18 cellular contexts compared by ENCODE assay signal in the genomic region with DNA sequence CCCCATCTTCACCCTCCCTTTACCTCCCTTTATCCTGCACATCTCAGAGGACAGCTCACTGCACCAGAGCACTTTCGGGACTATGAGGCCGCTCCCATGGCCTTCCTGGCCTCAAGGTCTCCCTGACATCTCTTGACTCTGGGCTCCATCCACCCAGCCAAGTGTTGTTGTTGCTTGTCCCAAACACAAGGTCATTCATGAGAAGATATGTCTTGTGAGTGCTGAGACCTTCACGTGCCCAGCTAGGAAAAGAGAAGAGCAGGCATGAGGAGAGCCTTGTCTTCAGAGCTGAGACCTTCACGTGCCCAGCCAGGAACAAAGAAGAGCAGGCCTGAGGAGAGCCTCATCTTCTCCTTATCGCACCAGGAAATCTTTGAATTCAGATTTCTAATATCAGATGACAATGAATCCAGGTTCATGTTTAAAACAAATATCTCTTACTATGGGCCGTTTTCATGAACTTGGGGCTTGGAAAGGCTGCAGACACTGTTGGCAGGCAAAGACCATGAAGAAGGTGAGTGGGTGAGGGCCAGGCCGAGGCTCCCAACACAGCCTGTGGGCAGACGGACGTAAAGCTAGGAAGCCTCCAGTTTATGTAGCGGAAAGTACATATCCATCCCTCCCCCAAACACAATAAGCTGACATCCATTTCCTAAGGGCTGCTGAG.
DNase-seq lines count a peak whose midpoint lies in the region; ATAC-seq and TF ChIP-seq lines count a peak whose summit lies in the region.
"Had no signal": no experiment of that assay in that cellular context is flagged by ENCODE, and none has a peak within 500 bp of the region (broad histone marks: within the 10 kb centered on the region; RNA-seq: fewer than 3 reads in every experiment).

No MANE protein-coding gene starts in this region.

- peak overlapping the region in 1 of 7 donors; percentile 37 for H3K27ac Mint-ChIP-seq in CD14-positive monocyte
- H3K27ac Mint-ChIP-seq: CD4-positive, alpha-beta memory T cell had no signal

- ATAC-seq in lower lobe of right lung, result no peak
- ATAC-seq in sciatic nerve, result no peak
- ATAC-seq in HG03108 (IDR thresholded peaks at IDR 0.05; ENCODE audit: unreplicated experiment), result no peak
- ATAC-seq: HCT116 had no signal

- H3K36me3 ChIP-seq in lower lobe of right lung (no peaks in the 10 kb centered on the region), vagina (no peaks in the 10 kb centered on the region)
- H3K36me3 ChIP-seq: BE2C had no signal

- DNase-seq in NCI-H2107 treated with DMSO at 0.1 percent for 48 hours (lab: John Stamatoyannopoulos, UW; ENCODE audit: unreplicated experiment) (peak; percentile 32), NCI-H2107 (lab: John Stamatoyannopoulos, UW) (no peak), CD14-positive monocyte (ENCODE audit: low spot score) (peak; percentile 20), lower lobe of right lung (peak; percentile 14), sciatic nerve (ENCODE audit: low spot score) (peak; percentile 30), vagina (ENCODE audit: extremely low spot score in 2 of 2) (no peak)
- DNase-seq: CD4-positive, alpha-beta memory T cell; DMS153; EL; GOT3; NCI-H1092 treated with DMSO at 0.1 percent for 48 hours; NCI-H146; NCI-H2081 treated with DMSO at 0.1 percent for 48 hours; NCI-H345; NCI-H524 treated with DMSO at 0.1 percent for 48 hours had no signal

- no peak for TF ChIP-seq CTCF in CD14-positive monocyte (IDR thresholded peaks at IDR 0.05)
- no peak for TF ChIP-seq CTCF in lower lobe of right lung (IDR thresholded peaks at IDR 0.05)
- TF ChIP-seq CTCF in vagina (IDR thresholded peaks at IDR 0.05), result no peak

- H3K36me3 Mint-ChIP-seq in CD14-positive monocyte, result no peaks in the 10 kb centered on the region
- H3K36me3 Mint-ChIP-seq: CD4-positive, alpha-beta memory T cell had no signal

- H3K27me3 ChIP-seq in lower lobe of right lung (ENCODE audit: low read depth) (no peaks in the 10 kb centered on the region), vagina (no peaks in the 10 kb centered on the region)
- H3K27me3 ChIP-seq: BE2C had no signal

- peaks cover 6% of the 10 kb centered on the region for H3K9me3 ChIP-seq in lower lobe of right lung
- H3K9me3 ChIP-seq in vagina, result no peaks in the 10 kb centered on the region
- H3K9me3 ChIP-seq: BE2C had no signal

- H3K4me3 Mint-ChIP-seq in CD14-positive monocyte, result no peak overlapping the region
- H3K4me3 Mint-ChIP-seq: CD4-positive, alpha-beta memory T cell had no signal

- H3K9me3 Mint-ChIP-seq in CD14-positive monocyte, result peaks cover 5 to 26% (median 16%) of the 10 kb centered on the region in 7 donors

- no peak overlapping the region for H3K4me3 ChIP-seq in lower lobe of right lung
- no peak overlapping the region for H3K4me3 ChIP-seq in vagina

- H3K4me1 Mint-ChIP-seq in CD14-positive monocyte, result no peaks in the 10 kb centered on the region
- H3K4me1 Mint-ChIP-seq: CD4-positive, alpha-beta memory T cell had no signal

- no peak for TF ChIP-seq POLR2A in vagina (IDR thresholded peaks at IDR 0.05)

- H3K27ac ChIP-seq in lower lobe of right lung, result no peak overlapping the region
- H3K27ac ChIP-seq in vagina, result no peak overlapping the region

- H3K4me1 ChIP-seq in lower lobe of right lung (no peaks in the 10 kb centered on the region), vagina (no peaks in the 10 kb centered on the region)
- H3K4me1 ChIP-seq: BE2C had no signal

- peaks cover 5 to 18% (median 8%) of the 10 kb centered on the region in 3 donors for H3K27me3 Mint-ChIP-seq in CD14-positive monocyte (ENCODE audit: low read depth in 3 of 3)

- intact Hi-C loops in CD14-positive monocyte (cut with micrococcal nuclease), result no loop called here
- intact Hi-C loops in lower lobe of right lung (cut with DNase I), result no loop called here
- intact Hi-C loops in sciatic nerve (cut with DNase I), result no loop called here
- intact Hi-C loops in vagina (cut with DNase I), result no loop called here

Comparison
In these comparisons a context has a peak if more than half of its experiments do, and no peak if none do; other contexts are left out.
1. DNase-seq: peak in NCI-H2107 treated with DMSO at 0.1 percent for 48 hours (single experiment), CD14-positive monocyte (single experiment), lower lobe of right lung (single experiment) and sciatic nerve (single experiment); none in NCI-H2107 (single experiment) and vagina (0 of 2).